ENCODE assay signal across 8 cellular contexts in genomic region chr6:93418448-93419303, GRCh38. TPM values are rescaled to one million over a fixed set of nuclear protein-coding genes. Genes with fewer than 3 reads are reported as not detected.
DNase-seq lines count a peak whose midpoint lies in the region; ATAC-seq and TF ChIP-seq lines count a peak whose summit lies in the region.

No MANE protein-coding gene starts in this region.

- POLR2A ChIA-PET in CD8-positive, alpha-beta memory T cell (lab: Charles Lee) = no interaction called here

- TF ChIP-seq POLR2A in upper lobe of left lung (IDR thresholded peaks at IDR 0.05) = no peak

- no peaks in the 10 kb centered on the region for H3K9me3 ChIP-seq in CD8-positive, alpha-beta memory T cell (ENCODE audit: low read length)
- H3K9me3 ChIP-seq in esophagus (ENCODE audit: control insufficient read depth in 2 of 2, insufficient read depth in 1 of 2, low read depth in 1 of 2, low read length in 1 of 2) (peaks cover 0 to 3% of the 10 kb centered on the region in 2 donors), mucosa of rectum (ENCODE audit: control insufficient read depth in 2 of 2, low read length in 2 of 2) (no peaks in the 10 kb centered on the region), upper lobe of left lung (no peaks in the 10 kb centered on the region)

- TF ChIP-seq CTCF in HFF-Myc (IDR thresholded peaks at IDR 0.05; ENCODE audit: low read depth, low read length, missing control alignments) = no peak
- no peak for TF ChIP-seq CTCF in upper lobe of left lung (IDR thresholded peaks at IDR 0.05)

- CTCF ChIA-PET in CD8-positive, alpha-beta memory T cell (lab: Charles Lee) = no interaction called here

- no peak overlapping the region for H3K4me3 ChIP-seq in CD8-positive, alpha-beta memory T cell (ENCODE audit: low read length)
- H3K4me3 ChIP-seq in HFF-Myc (replicated peaks; ENCODE audit: low read depth, low read length) = 0 out of 2 replicates have a peak overlapping the region, but pooled peaks have one; percentile 4
- H3K4me3 ChIP-seq in esophagus (ENCODE audit: low read depth in 1 of 2, low read length in 2 of 2) = peak overlapping the region; percentile 39 to 42
- peak overlapping the region; percentile 66 to 73 for H3K4me3 ChIP-seq in mucosa of rectum (ENCODE audit: low read length in 2 of 2)
- H3K4me3 ChIP-seq in upper lobe of left lung = peak overlapping the region; percentile 44 to 61 (median 52)

- H3K27ac Mint-ChIP-seq in CD8-positive, alpha-beta memory T cell = peak overlapping the region in 1 of 8 donors; percentile 50

- H3K4me1 Mint-ChIP-seq in CD8-positive, alpha-beta memory T cell = peaks cover 8 to 22% (median 19%) of the 10 kb centered on the region in 3 donors

- H3K27ac ChIP-seq in CD8-positive, alpha-beta memory T cell (ENCODE audit: low read depth, low read length) = no peak overlapping the region
- H3K27ac ChIP-seq in esophagus (ENCODE audit: low read depth in 2 of 2, low read length in 1 of 2) = no peak overlapping the region
- H3K27ac ChIP-seq in mucosa of rectum (ENCODE audit: low read depth in 2 of 2, low read length in 2 of 2) = peak overlapping the region in 1 of 2 donors; percentile 13
- peak overlapping the region in 1 of 4 donors; percentile 39 for H3K27ac ChIP-seq in upper lobe of left lung

- H3K36me3 ChIP-seq in CD8-positive, alpha-beta memory T cell (ENCODE audit: insufficient read depth, low read length) = no peaks in the 10 kb centered on the region
- H3K36me3 ChIP-seq in esophagus (ENCODE audit: control insufficient read depth in 2 of 2, insufficient read depth in 2 of 2, low read length in 1 of 2) (no peaks in the 10 kb centered on the region), mucosa of rectum (ENCODE audit: control insufficient read depth in 2 of 2, insufficient read depth in 2 of 2, low read length in 2 of 2) (no peaks in the 10 kb centered on the region), upper lobe of left lung (no peaks in the 10 kb centered on the region)

- H3K4me1 ChIP-seq in CD8-positive, alpha-beta memory T cell (ENCODE audit: insufficient read depth, low read length) = no peaks in the 10 kb centered on the region
- H3K4me1 ChIP-seq in esophagus (ENCODE audit: control insufficient read depth in 2 of 2, insufficient read depth in 2 of 2, low read length in 1 of 2) (peaks cover 6 to 14% of the 10 kb centered on the region in 2 donors), mucosa of rectum (ENCODE audit: control insufficient read depth in 2 of 2, insufficient read depth in 2 of 2, low read length in 2 of 2) (peaks cover 7 to 13% of the 10 kb centered on the region in 2 donors), upper lobe of left lung (peaks cover 32 to 40% (median 34%) of the 10 kb centered on the region in 4 donors)

- peak overlapping the region; percentile 20 to 34 for H3K9ac ChIP-seq in mucosa of rectum (ENCODE audit: low read depth in 1 of 2, low read length in 2 of 2)

- 2% methylated on average over 86 to 88 of the region's 88 CpGs for WGBS in esophagus, 2 donors
- WGBS in upper lobe of left lung, 2 donors = 3% methylated on average over 26 to 39 of the region's 88 CpGs

- peaks cover 30 to 49% of the 10 kb centered on the region in 2 donors for H3K27me3 Mint-ChIP-seq in CD8-positive, alpha-beta memory T cell

- peak overlapping the region; percentile 6 to 92 (median 78) for H3K4me3 Mint-ChIP-seq in CD8-positive, alpha-beta memory T cell

- ATAC-seq in upper lobe of left lung (ENCODE audit: low FRiP score in 2 of 2) = peak; percentile 43 to 52

- H3K36me3 Mint-ChIP-seq in CD8-positive, alpha-beta memory T cell = no peaks in the 10 kb centered on the region

- H3K27me3 ChIP-seq in CD8-positive, alpha-beta memory T cell (ENCODE audit: insufficient read depth, low read length, poor library complexity, severe bottlenecking) = peaks cover 14% of the 10 kb centered on the region
- H3K27me3 ChIP-seq in esophagus (ENCODE audit: control insufficient read depth in 1 of 2, insufficient read depth in 2 of 2, low read length in 2 of 2) (peaks cover 0 to 7% of the 10 kb centered on the region in 2 donors), mucosa of rectum (ENCODE audit: control insufficient read depth in 2 of 2, insufficient read depth in 2 of 2, low read length in 2 of 2) (peaks cover 18 to 41% of the 10 kb centered on the region in 2 donors), upper lobe of left lung (peaks cover 0 to 34% (median 18%) of the 10 kb centered on the region in 4 donors)

- DNase-seq in CD8-positive, alpha-beta memory T cell = no peak
- no peak for DNase-seq in HFF-Myc (ENCODE audit: extremely low read depth, low read depth)
- peak; percentile 67 for DNase-seq in SK-N-DZ (ENCODE audit: low spot score)
- peak in 1 of 2 donors; percentile 87 for DNase-seq in upper lobe of left lung
- DNase-seq in HuH-7 (ENCODE audit: low spot score) = no peak
- DNase-seq in NOMO-1 treated with dmso at 0.1 percent for 144 hours (lab: John Stamatoyannopoulos, UW; ENCODE audit: unreplicated experiment) = no peak

- H3K9me3 Mint-ChIP-seq in CD8-positive, alpha-beta memory T cell = peaks cover 0 to 19% (median 7%) of the 10 kb centered on the region in 5 donors

- TF ChIP-seq EP300 in upper lobe of left lung (IDR thresholded peaks at IDR 0.05) = no peak

RNA-seq across cellular contexts. Expression of gene EPHA7, which starts 0.7 kb away (rescaled TPM):
- not detected for total RNA-seq in CD8-positive, alpha-beta memory T cell
- polyA plus RNA-seq in CD8-positive, alpha-beta memory T cell = not detected
- polyA plus RNA-seq in SK-N-DZ (2014; cell fraction: cytosol; rRNA removed) = 11.3 and 11.9 TPM in 2 replicates
- 13.9 and 15.8 TPM in 2 replicates for polyA plus RNA-seq in SK-N-DZ (2014; cell fraction: nucleus; rRNA removed)
- under 1 TPM; 0.49 to 0.84 TPM for polyA plus RNA-seq in esophagus
- total RNA-seq in upper lobe of left lung = 1 to 10 TPM in 1 of 6 donors, under 1 TPM in 5; under 0.01 to 4.6 (median 0.27) TPM
